Comparison of ENCODE assay signal across 27 cellular contexts in genomic region chr10:44774676-44775401, GRCh38.
A peak's percentile ranks its signal among the peaks of the same experiment; 100 is the strongest.
DNase-seq lines count a peak whose midpoint lies in the region; ATAC-seq and TF ChIP-seq lines count a peak whose summit lies in the region.
"Had no signal": no experiment of that assay in that cellular context is flagged by ENCODE, and none has a peak within 500 bp of the region (broad histone marks: within the 10 kb centered on the region; RNA-seq: fewer than 3 reads in every experiment).

No MANE protein-coding gene starts in this region.

- no peaks in the 10 kb centered on the region for H3K36me3 ChIP-seq in esophagus muscularis mucosa
- H3K36me3 ChIP-seq in neuronal stem cell (replicated peaks in 1 of 2; ENCODE audit: control insufficient read depth in 2 of 2, insufficient read depth in 2 of 2, low read length in 2 of 2): no peaks in the 10 kb centered on the region
- H3K36me3 ChIP-seq: esophagus squamous epithelium, sigmoid colon, WERI-Rb-1 had no signal

- H3K18ac ChIP-seq in neuronal stem cell (ENCODE audit: low read length): peak overlapping the region; percentile 19

- H3K4ac ChIP-seq in neuronal stem cell (ENCODE audit: low read length): peak overlapping the region; percentile 54

- no peak overlapping the region for H3K4me3 ChIP-seq in esophagus muscularis mucosa
- no peak overlapping the region for H3K4me3 ChIP-seq in neuronal stem cell (ENCODE audit: low read length in 2 of 2)
- H3K4me3 ChIP-seq: esophagus squamous epithelium, hepatocyte, sigmoid colon, SK-N-MC, testis had no signal

- no peak overlapping the region for H2AK5ac ChIP-seq in neuronal stem cell (ENCODE audit: low read depth, low read length)

- no peak overlapping the region for H4K8ac ChIP-seq in neuronal stem cell (ENCODE audit: low read depth, low read length)

- H3K9me3 ChIP-seq in esophagus muscularis mucosa (no peaks in the 10 kb centered on the region), neuronal stem cell (replicated peaks in 1 of 2; ENCODE audit: control insufficient read depth in 2 of 2, insufficient read depth in 1 of 2, low read depth in 1 of 2, low read length in 2 of 2) (peaks cover 0 to 1% of the 10 kb centered on the region in 2 donors)
- H3K9me3 ChIP-seq: esophagus squamous epithelium, sigmoid colon, testis had no signal

- H3K4me2 ChIP-seq in neuronal stem cell (ENCODE audit: insufficient read depth, low read length, poor library complexity, severe bottlenecking): no peak overlapping the region
- H3K4me2 ChIP-seq: hepatocyte had no signal

- peak overlapping the region; percentile 82 for H2BK15ac ChIP-seq in neuronal stem cell (ENCODE audit: low read length)

- no peaks in the 10 kb centered on the region for H3K79me1 ChIP-seq in neuronal stem cell (ENCODE audit: low read depth, low read length)

- H2AFZ ChIP-seq in neuronal stem cell (ENCODE audit: low read length): no peak overlapping the region
- H2AFZ ChIP-seq: hepatocyte, parathyroid adenoma had no signal

- no peak for TF ChIP-seq EP300 in esophagus muscularis mucosa (IDR thresholded peaks at IDR 0.05)

- intact Hi-C loops in esophagus muscularis mucosa (cut with DNase I): no loop called here

- peak; percentile 61 for DNase-seq in AG09319 (ENCODE audit: extremely low read depth, low read depth)
- DNase-seq in M059J (ENCODE audit: low read depth): peak; percentile 80
- DNase-seq in esophagus muscularis mucosa (ENCODE audit: extremely low spot score): peak; percentile 83
- DNase-seq in neuronal stem cell (ENCODE audit: low spot score): no peak
- DNase-seq in NCI-H187 treated with DMSO at 0.1 percent for 48 hours (lab: John Stamatoyannopoulos, UW): no peak
- no peak for DNase-seq in kidney tubule cell (ENCODE audit: low spot score)
- DNase-seq in foreskin keratinocyte: no peak
- DNase-seq: activated CD8-positive, alpha-beta memory T cell treated with anti-CD3 and anti-CD28 coated beads, Interleukin-2, amount 50 U/mL, for 48 hours; activated effector memory CD4-positive, alpha-beta T cell treated with Interleukin-2 at 50 U/mL for 16 hours; amniotic stem cell; CD8-positive, alpha-beta memory T cell; cerebellar nuclear complex; effector CD8-positive, alpha-beta T cell; esophagus squamous epithelium; H7; islet precursor cell; Karpas-422; naive B cell; NCI-H1105 treated with DMSO at 0.1 percent for 48 hours; NCI-H524; sigmoid colon; testis; WERI-Rb-1 had no signal

- TF ChIP-seq POLR2A in esophagus muscularis mucosa (IDR thresholded peaks at IDR 0.05; ENCODE audit: low read depth): no peak

- no peak overlapping the region for H2BK12ac ChIP-seq in neuronal stem cell (ENCODE audit: low read length)

- H3K27me3 ChIP-seq in esophagus muscularis mucosa (no peaks in the 10 kb centered on the region), neuronal stem cell (ENCODE audit: control insufficient read depth in 3 of 3, insufficient read depth in 3 of 3, low read depth in 1 of 3, low read length in 3 of 3) (no peaks in the 10 kb centered on the region), foreskin keratinocyte (no peaks in the 10 kb centered on the region)
- H3K27me3 ChIP-seq: esophagus squamous epithelium, hepatocyte, sigmoid colon, testis had no signal

- no peak for ATAC-seq in HG03342 (IDR thresholded peaks at IDR 0.05; ENCODE audit: unreplicated experiment)
- ATAC-seq in foreskin keratinocyte: no peak

- H3K27ac ChIP-seq in esophagus muscularis mucosa (replicated peaks in 1 of 4) (no peak overlapping the region), neuronal stem cell (replicated peaks; ENCODE audit: low read length) (no peak overlapping the region), foreskin keratinocyte (no peak overlapping the region)
- H3K27ac ChIP-seq: esophagus squamous epithelium, hepatocyte, parathyroid adenoma, sigmoid colon, SK-N-MC, testis, WERI-Rb-1 had no signal

- no peak for TF ChIP-seq CTCF in AG09319 (IDR thresholded peaks at IDR 0.05; ENCODE audit: low read depth, low read length)
- no peak for TF ChIP-seq CTCF in esophagus muscularis mucosa (IDR thresholded peaks at IDR 0.05)
- no peak for TF ChIP-seq CTCF in foreskin keratinocyte (conservative IDR thresholded peaks at IDR 0.05)

- peak overlapping the region; percentile 68 for H2BK120ac ChIP-seq in neuronal stem cell (ENCODE audit: low read depth, low read length)

- no peak overlapping the region for H3K14ac ChIP-seq in neuronal stem cell (ENCODE audit: low read length)

- no peak overlapping the region for H2BK5ac ChIP-seq in neuronal stem cell (ENCODE audit: low read length)

- WGBS in esophagus muscularis mucosa: 90% methylated on average over 4 of the region's 4 CpGs
- no CpG with 5 or more reads among the region's 4 CpGs for whole genome bisulfite sequencing in neuronal stem cell (ENCODE audit: extremely low coverage in 2 of 2, insufficient read length in 2 of 2, insufficient replicate concordance in 1 of 2), 2 donors

- no peak overlapping the region for H4K91ac ChIP-seq in neuronal stem cell (ENCODE audit: low read depth, low read length, poor library complexity)

- H3K9ac ChIP-seq in neuronal stem cell (ENCODE audit: low read depth, low read length, poor library complexity): no peak overlapping the region
- H3K9ac ChIP-seq: parathyroid adenoma had no signal

- H3K4me1 ChIP-seq in esophagus muscularis mucosa (peaks cover 0 to 10% (median 7%) of the 10 kb centered on the region in 4 donors), neuronal stem cell (ENCODE audit: control insufficient read depth in 2 of 2, insufficient read depth in 1 of 2, low read depth in 1 of 2, low read length in 2 of 2) (no peaks in the 10 kb centered on the region), foreskin keratinocyte (no peaks in the 10 kb centered on the region)
- H3K4me1 ChIP-seq: esophagus squamous epithelium, parathyroid adenoma, testis had no signal

- peak overlapping the region; percentile 68 for H3K23ac ChIP-seq in neuronal stem cell (ENCODE audit: low read depth, low read length, poor library complexity)

Comparison
In these comparisons a context has a peak if more than half of its experiments do, and no peak if none do; other contexts are left out.
1. DNase-seq: peak in AG09319 (single experiment), M059J (single experiment) and esophagus muscularis mucosa (single experiment); none in neuronal stem cell (single experiment), NCI-H187 treated with DMSO at 0.1 percent for 48 hours (single experiment), kidney tubule cell (single experiment) and foreskin keratinocyte (0 of 2).